Comparison of ENCODE assay signal across 31 cellular contexts in the genomic region with DNA sequence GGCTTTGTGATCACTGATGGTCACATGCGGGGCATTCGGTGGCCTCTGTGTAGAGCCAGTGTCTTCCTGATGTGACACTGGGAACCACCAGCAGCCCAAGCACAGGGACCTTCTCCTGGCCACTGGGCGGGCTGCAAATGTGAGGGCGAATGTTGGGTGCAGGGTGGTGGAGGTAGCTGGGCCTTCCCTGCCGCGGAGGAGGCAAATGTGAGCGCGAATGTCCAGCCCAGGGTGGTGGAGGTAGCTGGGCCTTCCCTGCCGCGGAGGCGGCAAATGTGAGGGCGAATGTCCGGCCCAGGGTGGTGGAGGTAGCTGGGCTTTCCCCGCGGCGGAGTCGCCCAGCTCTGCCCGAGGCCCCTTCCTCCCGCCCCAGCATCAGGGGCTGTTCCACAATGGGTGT. TPM values are rescaled to one million over a fixed set of nuclear protein-coding genes. Genes with fewer than 3 reads are reported as not detected.
"Had no signal": no experiment of that assay in that cellular context is flagged by ENCODE, and none has a peak within 500 bp of the region (broad histone marks: within the 10 kb centered on the region; RNA-seq: fewer than 3 reads in every experiment).

No MANE protein-coding gene starts in this region.

- H3K27me3 Mint-ChIP-seq: activated CD8-positive, alpha-beta T cell treated with anti-CD3 and anti-CD28 coated beads for 36 hours; activated naive CD4-positive, alpha-beta T cell treated with anti-CD3 and anti-CD28 coated beads, Interleukin-2, amount 50 U/mL, for 24 hours; activated naive CD8-positive, alpha-beta T cell treated with anti-CD3 and anti-CD28 coated beads, Interleukin-2, amount 50 U/mL, for 24 hours; central memory CD8-positive, alpha-beta T cell; naive thymus-derived CD4-positive, alpha-beta T cell; progenitor cell of endocrine pancreas; stimulated activated naive CD8-positive, alpha-beta T cell treated with anti-CD3 and anti-CD28 coated beads, Interleukin-15, Interleukin-2, amounts not matched to agents 100 ng/mL and 50 ng/mL, for 24 hours; type B pancreatic cell had no signal

- H3K36me3 ChIP-seq: gastrocnemius medialis, thoracic aorta, uterus had no signal

- H3K4me1 Mint-ChIP-seq: activated naive CD4-positive, alpha-beta T cell treated with anti-CD3 and anti-CD28 coated beads, Interleukin-2, amount 50 U/mL, for 24 hours; activated naive CD8-positive, alpha-beta T cell treated with anti-CD3 and anti-CD28 coated beads, Interleukin-2, amount 50 U/mL, for 24 hours; central memory CD8-positive, alpha-beta T cell; immature natural killer cell had no signal

- H3K27me3 ChIP-seq: dorsolateral prefrontal cortex, gastrocnemius medialis, uterus had no signal

- H3K4me3 Mint-ChIP-seq: activated CD8-positive, alpha-beta T cell treated with anti-CD3 and anti-CD28 coated beads for 36 hours; activated naive CD4-positive, alpha-beta T cell treated with anti-CD3 and anti-CD28 coated beads, Interleukin-2, amount 50 U/mL, for 24 hours; activated naive CD8-positive, alpha-beta T cell treated with anti-CD3 and anti-CD28 coated beads, Interleukin-2, amount 50 U/mL, for 24 hours; central memory CD8-positive, alpha-beta T cell; immature natural killer cell; naive thymus-derived CD4-positive, alpha-beta T cell; stimulated activated naive CD8-positive, alpha-beta T cell treated with anti-CD3 and anti-CD28 coated beads, Interleukin-15, Interleukin-2, amounts not matched to agents 100 ng/mL and 50 ng/mL, for 24 hours; T-helper 1 cell treated with Interleukin-12 subunit alpha and Interleukin-12 subunit beta and Interleukin-4 antibody, amounts not matched to agents 30 μg/mL and 1 μg/mL, for 36 hours; type B pancreatic cell had no signal

- H3K4me3 ChIP-seq: dorsolateral prefrontal cortex, gastrocnemius medialis, skin epidermis, thoracic aorta, uterus had no signal

- H3K27ac ChIP-seq: gastrocnemius medialis, skin epidermis, thoracic aorta, uterus, VCaP had no signal

- H3K9me3 ChIP-seq: gastrocnemius medialis, thoracic aorta, uterus had no signal

- ATAC-seq: activated CD8-positive, alpha-beta T cell treated with anti-CD3 and anti-CD28 coated beads for 36 hours; activated naive CD8-positive, alpha-beta T cell treated with anti-CD3 and anti-CD28 coated beads, Interleukin-2, amount 50 U/mL, for 24 hours; gastrocnemius medialis; left colon; naive thymus-derived CD4-positive, alpha-beta T cell; sciatic nerve had no signal

- DNase-seq: activated CD4-positive, alpha-beta T cell treated with anti-CD3 and anti-CD28 coated beads, Interleukin-2, amount 50 U/mL, for 1 hour; activated CD4-positive, CD25-positive, alpha-beta regulatory T cell treated with anti-CD3 and anti-CD28 coated beads, Interleukin-2, amount 50 U/mL, for 72 hours; activated CD8-positive, alpha-beta T cell treated with anti-CD3 and anti-CD28 coated beads for 36 hours; activated naive CD8-positive, alpha-beta T cell treated with anti-CD3 and anti-CD28 coated beads, Interleukin-2, amount 50 U/mL, for 24 hours; activated T-cell treated with anti-CD3 and anti-CD28 coated beads, Interleukin-2, amount 50 U/mL, for 48 hours; dorsolateral prefrontal cortex; effector memory CD4-positive, alpha-beta T cell; erythroblast; gastrocnemius medialis; hippocampal formation; immature natural killer cell; kidney; left colon; midbrain; naive thymus-derived CD4-positive, alpha-beta T cell; stimulated activated CD4-positive, alpha-beta T cell treated with anti-CD3 and anti-CD28 coated beads, Interleukin-12 subunit alpha, Interleukin-12 subunit beta, amount 100 ng/mL, for 4 hours; stimulated activated CD4-positive, alpha-beta T cell treated with anti-CD3 and anti-CD28 coated beads, Interleukin-4, amount 100 ng/mL, for 1 hour; T-helper 9 cell; uterus had no signal

- H3K9me3 Mint-ChIP-seq: activated CD8-positive, alpha-beta T cell treated with anti-CD3 and anti-CD28 coated beads for 36 hours; activated naive CD4-positive, alpha-beta T cell treated with anti-CD3 and anti-CD28 coated beads, Interleukin-2, amount 50 U/mL, for 24 hours; activated naive CD8-positive, alpha-beta T cell treated with anti-CD3 and anti-CD28 coated beads, Interleukin-2, amount 50 U/mL, for 24 hours; activated T-helper 2 cell treated with anti-CD3 and anti-CD28 coated beads, Interferon-gamma antibody, Interleukin-2, Interleukin-4, amounts not matched to agents 10 μg/mL and 5 μg/mL and 100 μg/mL, durations not matched to agents 14 hours and 24 hours and 36 hours; central memory CD8-positive, alpha-beta T cell; immature natural killer cell; naive thymus-derived CD4-positive, alpha-beta T cell; stimulated activated naive CD8-positive, alpha-beta T cell treated with anti-CD3 and anti-CD28 coated beads, Interleukin-15, Interleukin-2, amounts not matched to agents 100 ng/mL and 50 ng/mL, for 24 hours; T-helper 1 cell treated with Interleukin-12 subunit alpha and Interleukin-12 subunit beta and Interleukin-4 antibody, amounts not matched to agents 30 μg/mL and 1 μg/mL, for 36 hours; type B pancreatic cell had no signal

- H3K36me3 Mint-ChIP-seq: activated naive CD4-positive, alpha-beta T cell treated with anti-CD3 and anti-CD28 coated beads, Interleukin-2, amount 50 U/mL, for 24 hours; immature natural killer cell; type B pancreatic cell had no signal

- H3K27ac Mint-ChIP-seq: activated CD8-positive, alpha-beta T cell treated with anti-CD3 and anti-CD28 coated beads for 36 hours; activated naive CD4-positive, alpha-beta T cell treated with anti-CD3 and anti-CD28 coated beads, Interleukin-2, amount 50 U/mL, for 24 hours; activated naive CD8-positive, alpha-beta T cell treated with anti-CD3 and anti-CD28 coated beads, Interleukin-2, amount 50 U/mL, for 24 hours; activated T-helper 2 cell treated with anti-CD3 and anti-CD28 coated beads, Interferon-gamma antibody, Interleukin-2, Interleukin-4, amounts not matched to agents 10 μg/mL and 5 μg/mL and 100 μg/mL, durations not matched to agents 14 hours and 24 hours and 36 hours; immature natural killer cell; naive thymus-derived CD4-positive, alpha-beta T cell; progenitor cell of endocrine pancreas; stimulated activated naive CD8-positive, alpha-beta T cell treated with anti-CD3 and anti-CD28 coated beads, Interleukin-15, Interleukin-2, amounts not matched to agents 100 ng/mL and 50 ng/mL, for 24 hours; T-helper 1 cell treated with Interleukin-12 subunit alpha and Interleukin-12 subunit beta and Interleukin-4 antibody, amounts not matched to agents 30 μg/mL and 1 μg/mL, for 36 hours; type B pancreatic cell had no signal

RNA-seq across cellular contexts. Expression of a gene that starts 31.6 kb away (rescaled TPM):
- total RNA-seq: osteocyte had no signal
